In the genomic region with DNA sequence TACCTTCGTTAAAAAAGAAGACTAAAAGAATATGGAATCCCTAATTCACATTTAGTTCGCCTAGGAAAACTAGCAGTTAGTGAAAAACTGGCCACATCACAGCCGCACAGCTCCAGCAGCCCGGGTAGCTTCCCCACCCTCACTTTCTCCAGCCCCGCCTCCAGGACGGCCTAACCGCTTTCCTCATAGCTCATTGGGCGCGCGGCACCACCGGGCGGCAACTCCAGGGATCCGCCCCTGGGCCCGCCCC, we compare ENCODE assay signal across 8 cellular contexts. TPM values are rescaled to one million over a fixed set of nuclear protein-coding genes. Genes with fewer than 3 reads are reported as not detected.
DNase-seq lines count a peak whose midpoint lies in the region; ATAC-seq and TF ChIP-seq lines count a peak whose summit lies in the region.

No MANE protein-coding gene starts in this region.

- no peak overlapping the region for H3K4me2 ChIP-seq in mesenchymal stem cell (ENCODE audit: low read length, poor library complexity, severe bottlenecking)

- peak; percentile 97 for ATAC-seq in CD8-positive, alpha-beta T cell
- ATAC-seq in GM19438 (IDR thresholded peaks at IDR 0.05; ENCODE audit: low read depth, unreplicated experiment): peak; percentile 96
- peak; percentile 94 for ATAC-seq in HG03469 (IDR thresholded peaks at IDR 0.05; ENCODE audit: unreplicated experiment)
- peak; percentile 99 for ATAC-seq in stimulated activated memory B cell treated with anti-CD40 and anti-IgM and Interleukin-4, amounts not matched to agents 10 μg/mL and 1 μg/mL and 100 μg/mL, for 72 hours

- peak overlapping the region; percentile 94 for H3K9ac ChIP-seq in mesenchymal stem cell (ENCODE audit: low read length)

- CTCF ChIA-PET in CD8-positive, alpha-beta T cell (lab: Charles Lee): interaction anchor here (0.9 to 2.1 kb wide), 4 partner anchors 37 to 139 kb away, joined by 3 to 8 read pairs (median 4); a partner anchor contains a TSS

- no peak overlapping the region for H2AFZ ChIP-seq in mesenchymal stem cell (ENCODE audit: low read depth, low read length)

- H2AK5ac ChIP-seq in mesenchymal stem cell (ENCODE audit: low read length, severe bottlenecking): no peak overlapping the region

- peak overlapping the region; percentile 96 for H3K27ac Mint-ChIP-seq in CD8-positive, alpha-beta T cell
- H3K27ac Mint-ChIP-seq in dendritic cell treated with granulocyte-macrophage colony-stimulating factor and Interleukin-4, amounts not matched to agents 40 ng/mL and 50 ng/mL, for 4 days: peak overlapping the region; percentile 94
- H3K27ac Mint-ChIP-seq in stimulated activated memory B cell treated with anti-CD40 and anti-IgM and Interleukin-4, amounts not matched to agents 10 μg/mL and 1 μg/mL and 100 μg/mL, for 72 hours: peak overlapping the region; percentile 97

- H3K9me3 Mint-ChIP-seq in CD8-positive, alpha-beta T cell: peaks cover 4% of the 10 kb centered on the region
- peaks cover 11% of the 10 kb centered on the region for H3K9me3 Mint-ChIP-seq in dendritic cell treated with granulocyte-macrophage colony-stimulating factor and Interleukin-4, amounts not matched to agents 40 ng/mL and 50 ng/mL, for 4 days
- peaks cover 3% of the 10 kb centered on the region for H3K9me3 Mint-ChIP-seq in stimulated activated memory B cell treated with anti-CD40 and anti-IgM and Interleukin-4, amounts not matched to agents 10 μg/mL and 1 μg/mL and 100 μg/mL, for 72 hours

- peak in 2 of 7 experiments; percentile 98 to 99 for DNase-seq in CD8-positive, alpha-beta T cell
- DNase-seq in T-helper 2 cell (peak in 4 of 5 experiments; percentile 97 to 98 (median 98)), mesenchymal stem cell (no peak), DMS114 treated with DMSO at 0.1 percent for 48 hours (lab: John Stamatoyannopoulos, UW; ENCODE audit: unreplicated experiment) (no peak)

- H4K8ac ChIP-seq in mesenchymal stem cell (ENCODE audit: low read length): no peak overlapping the region

- no peak overlapping the region for H3K14ac ChIP-seq in mesenchymal stem cell (ENCODE audit: low read length in 2 of 2)

- no peak overlapping the region for H3K23ac ChIP-seq in mesenchymal stem cell (ENCODE audit: low read length in 2 of 2)

- H2BK15ac ChIP-seq in mesenchymal stem cell (ENCODE audit: low read depth, poor library complexity, severe bottlenecking): no peak overlapping the region

- no peaks in the 10 kb centered on the region for H3K36me3 ChIP-seq in CD8-positive, alpha-beta T cell (ENCODE audit: insufficient read depth, low read length)
- H3K36me3 ChIP-seq in mesenchymal stem cell (ENCODE audit: control insufficient read depth in 1 of 2, insufficient read depth in 2 of 2, low read depth in 1 of 2, low read length in 2 of 2): no peaks in the 10 kb centered on the region

- H3K27me3 ChIP-seq in CD8-positive, alpha-beta T cell (ENCODE audit: insufficient read depth, low read length): no peaks in the 10 kb centered on the region
- H3K27me3 ChIP-seq in mesenchymal stem cell (ENCODE audit: control insufficient read depth in 1 of 2, insufficient read depth in 1 of 2, low read length in 2 of 2): no peaks in the 10 kb centered on the region

- H3K4me3 Mint-ChIP-seq in CD8-positive, alpha-beta T cell: peak overlapping the region; percentile 97
- H3K4me3 Mint-ChIP-seq in dendritic cell treated with granulocyte-macrophage colony-stimulating factor and Interleukin-4, amounts not matched to agents 40 ng/mL and 50 ng/mL, for 4 days: peak overlapping the region; percentile 91
- peak overlapping the region; percentile 100 for H3K4me3 Mint-ChIP-seq in stimulated activated memory B cell treated with anti-CD40 and anti-IgM and Interleukin-4, amounts not matched to agents 10 μg/mL and 1 μg/mL and 100 μg/mL, for 72 hours

- intact Hi-C loops in CD8-positive, alpha-beta T cell (cut with DNase I, micrococcal nuclease): loop anchor here (1.0 to 10.0 kb wide), 8 partner anchors 36 to 1847 kb away; a partner anchor contains a TSS
- intact Hi-C loops in dendritic cell treated with granulocyte-macrophage colony-stimulating factor and Interleukin-4, amounts not matched to agents 40 ng/mL and 50 ng/mL, for 4 days (cut with micrococcal nuclease): loop anchor here (1.0 to 2.0 kb wide), 2 partner anchors 36 to 140 kb away; a partner anchor contains a TSS

- H3K9me3 ChIP-seq in CD8-positive, alpha-beta T cell (ENCODE audit: low read length): no peaks in the 10 kb centered on the region
- no peaks in the 10 kb centered on the region for H3K9me3 ChIP-seq in mesenchymal stem cell (ENCODE audit: control insufficient read depth, low read length)

- peaks cover 2% of the 10 kb centered on the region for H3K79me1 ChIP-seq in mesenchymal stem cell (replicated peaks; ENCODE audit: low read length, poor library complexity, severe bottlenecking)

- WGBS in mesenchymal stem cell: under 1% methylated on average over 14 of the region's 14 CpGs

- no peak overlapping the region for H2BK5ac ChIP-seq in mesenchymal stem cell (ENCODE audit: low read depth, low read length, poor library complexity, severe bottlenecking)

- no peak overlapping the region for H3K18ac ChIP-seq in mesenchymal stem cell (ENCODE audit: low read depth in 1 of 2, low read length in 2 of 2)

- peaks cover 35% of the 10 kb centered on the region for H3K4me1 Mint-ChIP-seq in CD8-positive, alpha-beta T cell (ENCODE audit: low read depth)
- H3K4me1 Mint-ChIP-seq in dendritic cell treated with granulocyte-macrophage colony-stimulating factor and Interleukin-4, amounts not matched to agents 40 ng/mL and 50 ng/mL, for 4 days (ENCODE audit: low read depth): peaks cover 25% of the 10 kb centered on the region
- peaks cover 36% of the 10 kb centered on the region for H3K4me1 Mint-ChIP-seq in stimulated activated memory B cell treated with anti-CD40 and anti-IgM and Interleukin-4, amounts not matched to agents 10 μg/mL and 1 μg/mL and 100 μg/mL, for 72 hours

- no peaks in the 10 kb centered on the region for H3K27me3 Mint-ChIP-seq in CD8-positive, alpha-beta T cell (ENCODE audit: low read depth)
- no peaks in the 10 kb centered on the region for H3K27me3 Mint-ChIP-seq in dendritic cell treated with granulocyte-macrophage colony-stimulating factor and Interleukin-4, amounts not matched to agents 40 ng/mL and 50 ng/mL, for 4 days
- no peaks in the 10 kb centered on the region for H3K27me3 Mint-ChIP-seq in stimulated activated memory B cell treated with anti-CD40 and anti-IgM and Interleukin-4, amounts not matched to agents 10 μg/mL and 1 μg/mL and 100 μg/mL, for 72 hours

- peak overlapping the region; percentile 75 for H3K27ac ChIP-seq in CD8-positive, alpha-beta T cell (ENCODE audit: low read depth, low read length)
- peak overlapping the region; percentile 31 for H3K27ac ChIP-seq in mesenchymal stem cell (ENCODE audit: low read length, poor library complexity, severe bottlenecking)

- no peak overlapping the region for H4K91ac ChIP-seq in mesenchymal stem cell (ENCODE audit: low read length)

- POLR2A ChIA-PET in CD8-positive, alpha-beta T cell (lab: Charles Lee): interaction anchor here (0.5 to 3.8 kb wide), 10 partner anchors 8 to 196 kb away, joined by 3 to 33 read pairs (median 4); a partner anchor contains a TSS

- no peak overlapping the region for H2BK120ac ChIP-seq in mesenchymal stem cell (ENCODE audit: low read depth, low read length)

- peaks cover 6% of the 10 kb centered on the region for H3K36me3 Mint-ChIP-seq in CD8-positive, alpha-beta T cell
- H3K36me3 Mint-ChIP-seq in dendritic cell treated with granulocyte-macrophage colony-stimulating factor and Interleukin-4, amounts not matched to agents 40 ng/mL and 50 ng/mL, for 4 days (ENCODE audit: low read depth): peaks cover 10% of the 10 kb centered on the region
- peaks cover 6% of the 10 kb centered on the region for H3K36me3 Mint-ChIP-seq in stimulated activated memory B cell treated with anti-CD40 and anti-IgM and Interleukin-4, amounts not matched to agents 10 μg/mL and 1 μg/mL and 100 μg/mL, for 72 hours

- no peak overlapping the region for H2BK12ac ChIP-seq in mesenchymal stem cell (ENCODE audit: low read length in 2 of 2)

- no peak overlapping the region for H3K4ac ChIP-seq in mesenchymal stem cell (ENCODE audit: low read depth in 1 of 2, low read length in 2 of 2)

- TF ChIP-seq CTCF in CD8-positive, alpha-beta T cell (IDR thresholded peaks at IDR 0.05): no peak

- H3K4me3 ChIP-seq in CD8-positive, alpha-beta T cell (ENCODE audit: low read depth, low read length): peak overlapping the region; percentile 93
- peak overlapping the region in 1 of 2 experiments; percentile 93 for H3K4me3 ChIP-seq in mesenchymal stem cell (ENCODE audit: insufficient read depth in 1 of 2, low read depth in 1 of 2, low read length in 2 of 2)

- peaks cover 20% of the 10 kb centered on the region for H3K4me1 ChIP-seq in CD8-positive, alpha-beta T cell (ENCODE audit: insufficient read depth, low read length)
- H3K4me1 ChIP-seq in mesenchymal stem cell (ENCODE audit: control insufficient read depth, insufficient read depth, low read depth, low read length): peaks cover 5% of the 10 kb centered on the region

RNA-seq across cellular contexts. Expression of a gene that starts 0.2 kb away (rescaled TPM):
- 1 to 10 TPM; 8.7 to 8.9 TPM for total RNA-seq in CD8-positive, alpha-beta T cell
- 13.8 TPM for polyA plus RNA-seq in mesenchymal stem cell (2013, experiment 1 of 2)
- 14.4 TPM for polyA plus RNA-seq in mesenchymal stem cell (2013, experiment 2 of 2)

RNA-seq across cellular contexts. Expression of a gene that starts 35.8 kb away (rescaled TPM):
- total RNA-seq in CD8-positive, alpha-beta T cell: 10 to 100 TPM; 28.9 to 34.3 TPM
- polyA plus RNA-seq in mesenchymal stem cell (2013, experiment 1 of 2): 7.3 TPM
- polyA plus RNA-seq in mesenchymal stem cell (2013, experiment 2 of 2): 8.5 TPM

Comparison
In these comparisons a context has a peak if more than half of its experiments do, and no peak if none do; other contexts are left out.
1. DNase-seq: peak in T-helper 2 cell (4 of 5); none in mesenchymal stem cell (single experiment) and DMS114 treated with DMSO at 0.1 percent for 48 hours (single experiment).
2. Peak in every context shown above with its lines, with median percentiles within 50 percentile points of each other: ATAC-seq, H3K27ac Mint-ChIP-seq and H3K4me3 Mint-ChIP-seq.